ENCODE assay signal across 29 cellular contexts in the genomic region with DNA sequence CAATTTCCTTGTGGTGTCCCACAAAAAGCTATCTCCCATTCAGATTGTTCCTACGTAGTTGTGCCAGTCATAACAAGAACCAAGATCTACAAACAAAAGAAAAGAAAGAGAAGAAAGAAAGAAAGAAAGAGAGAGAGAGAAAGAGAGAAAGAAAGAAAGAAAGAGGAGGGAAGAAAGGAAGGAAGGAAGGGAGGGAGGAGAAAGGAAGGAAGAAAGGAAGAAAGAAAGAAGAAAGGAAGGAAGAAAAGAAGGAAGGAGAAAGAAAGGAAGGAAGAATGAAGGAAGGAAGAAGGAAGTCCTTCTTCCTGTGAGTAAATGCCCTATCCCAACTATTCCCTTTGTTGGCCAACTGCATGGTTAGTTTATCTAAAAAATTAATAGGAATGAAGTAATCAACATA.
DNase-seq lines count a peak whose midpoint lies in the region; ATAC-seq, FAIRE-seq and TF ChIP-seq lines count a peak whose summit lies in the region.
"Had no signal": no experiment of that assay in that cellular context is flagged by ENCODE, and none has a peak within 500 bp of the region (broad histone marks: within the 10 kb centered on the region; RNA-seq: fewer than 3 reads in every experiment).

No MANE protein-coding gene starts in this region.

- in situ Hi-C loops in K562 (cut with MboI): loop anchor here (5.0 to 25.0 kb wide), 3 partner anchors 192 to 822 kb away; no protein-coding TSS in a partner anchor
- in situ Hi-C loops in GM13976 (cut with MboI; ENCODE audit: low sequenced_read_pairs, unreplicated experiment): no loop called here

- H3K36me3 ChIP-seq in HEK293 (ENCODE audit: control insufficient read depth in 2 of 2, insufficient read depth in 1 of 2, low read length in 2 of 2): no peaks in the 10 kb centered on the region; a peak in 1 of 3 replicates
- H3K36me3 ChIP-seq in K562 (ENCODE audit: control insufficient read depth, insufficient read depth, low read length): no peaks in the 10 kb centered on the region
- H3K36me3 ChIP-seq in neural progenitor cell: no peaks in the 10 kb centered on the region
- H3K36me3 ChIP-seq: BE2C, BLaER1 had no signal

- H3K36me3 Mint-ChIP-seq in endothelial cell (ENCODE audit: low read depth, unreplicated experiment) (no peaks in the 10 kb centered on the region), neural progenitor cell (peaks cover 2% of the 10 kb centered on the region)
- H3K36me3 Mint-ChIP-seq: CD14-positive monocyte; CD4-positive, alpha-beta memory T cell had no signal

- no peaks in the 10 kb centered on the region for H3F3A ChIP-seq in neural progenitor cell (ENCODE audit: low read depth)

- H3K4me3 Mint-ChIP-seq in endothelial cell (ENCODE audit: unreplicated experiment) (no peak overlapping the region), neural progenitor cell (no peak overlapping the region)
- H3K4me3 Mint-ChIP-seq: CD14-positive monocyte; CD4-positive, alpha-beta memory T cell; CD4-positive, CD25-positive, alpha-beta regulatory T cell; CD8-positive, alpha-beta memory T cell had no signal

- CTCF ChIA-PET in HEK293 (lab: Yijun Ruan, JAX) (no interaction called here), K562 (lab: Yijun Ruan, JAX; ENCODE audit: low intra/inter-chr PET ratio) (no interaction called here)

- POLR2A ChIA-PET in HEK293 (lab: Yijun Ruan, JAX) (no interaction called here), K562 (lab: Yijun Ruan, JAX) (no interaction called here)

- intact Hi-C loops in K562 (cut with micrococcal nuclease): no loop called here
- intact Hi-C loops in left cardiac atrium (cut with DNase I): no loop called here

- ATAC-seq in K562: no peak
- ATAC-seq in left cardiac atrium: no peak
- ATAC-seq: GM12878 had no signal

- no peak for TF ChIP-seq EP300 in K562 (IDR thresholded peaks at IDR 0.05; ENCODE audit: low read length)

- no peaks in the 10 kb centered on the region for H3K9me1 ChIP-seq in K562 (ENCODE audit: control insufficient read depth, insufficient read depth, low read length)

- no peak for FAIRE-seq in K562 (lab: Jason Lieb, UNC)
- FAIRE-seq: A204.1, GM12878, GM12892, GM19239 had no signal

- WGBS in K562 (ENCODE audit: insufficient coverage, low coverage, missing lambda C conversion rate): no CpG with 5 or more reads among the region's 1 CpG

- H3K4me1 Mint-ChIP-seq in endothelial cell (ENCODE audit: unreplicated experiment): no peaks in the 10 kb centered on the region
- peaks cover 5% of the 10 kb centered on the region for H3K4me1 Mint-ChIP-seq in neural progenitor cell
- H3K4me1 Mint-ChIP-seq: CD14-positive monocyte; CD4-positive, CD25-positive, alpha-beta regulatory T cell; CD8-positive, alpha-beta memory T cell had no signal

- TF ChIP-seq RAD21 in K562 (CRISPR knock-in tag; conservative IDR thresholded peaks at IDR 0.05 in 1 of 2, IDR thresholded peaks at IDR 0.05 in 1 of 2): no peak

- H3K27ac ChIP-seq in HEK293 (ENCODE audit: extremely low read depth, low read depth, low read length): no peak overlapping the region
- H3K27ac ChIP-seq in K562 (ENCODE audit: extremely low read depth, low read depth, low read length): no peak overlapping the region
- H3K27ac ChIP-seq in neural progenitor cell: no peak overlapping the region
- H3K27ac ChIP-seq: BLaER1 had no signal

- H3K4me2 ChIP-seq in K562 (ENCODE audit: insufficient read depth, low read length) (no peak overlapping the region), neural progenitor cell (no peak overlapping the region)
- H3K4me2 ChIP-seq: BLaER1 had no signal

- no peaks in the 10 kb centered on the region for H3K27me3 ChIP-seq in K562 (ENCODE audit: control insufficient read depth in 2 of 2, insufficient read depth in 2 of 2, low read length in 2 of 2)
- H3K27me3 ChIP-seq in neural progenitor cell: no peaks in the 10 kb centered on the region
- H3K27me3 ChIP-seq: BE2C, BLaER1 had no signal

- H3K79me2 ChIP-seq in K562 (ENCODE audit: control insufficient read depth, insufficient read depth, low read length): no peaks in the 10 kb centered on the region
- H3K79me2 ChIP-seq in neural progenitor cell (ENCODE audit: low read depth): no peaks in the 10 kb centered on the region

- no peak for TF ChIP-seq POLR2A in K562 (conservative IDR thresholded peaks at IDR 0.05)

- H3K4me1 ChIP-seq in HEK293 (ENCODE audit: control insufficient read depth, insufficient read depth, low read length) (no peaks in the 10 kb centered on the region), K562 (replicated peaks in 1 of 2; ENCODE audit: control insufficient read depth in 2 of 2, insufficient read depth in 2 of 2, low read length in 2 of 2) (no peaks in the 10 kb centered on the region), neural progenitor cell (peaks cover 3% of the 10 kb centered on the region)
- H3K4me1 ChIP-seq: BE2C, BLaER1 had no signal

- H4K20me1 ChIP-seq in K562 (replicated peaks; ENCODE audit: control insufficient read depth, insufficient read depth, low read length) (no peaks in the 10 kb centered on the region), neural progenitor cell (ENCODE audit: low read depth) (no peaks in the 10 kb centered on the region)
- H4K20me1 ChIP-seq: BLaER1 had no signal

- H3K9ac ChIP-seq in K562 (ENCODE audit: insufficient read depth in 1 of 2, low read depth in 2 of 2, low read length in 2 of 2) (no peak overlapping the region), neural progenitor cell (no peak overlapping the region)
- H3K9ac ChIP-seq: BLaER1 had no signal

- H2AFZ ChIP-seq in K562 (ENCODE audit: low read depth, low read length) (no peak overlapping the region), neural progenitor cell (replicated peaks) (no peak overlapping the region)

- H3K9me3 Mint-ChIP-seq in endothelial cell (ENCODE audit: unreplicated experiment): no peaks in the 10 kb centered on the region
- peaks cover 3% of the 10 kb centered on the region for H3K9me3 Mint-ChIP-seq in neural progenitor cell

- H3K27ac Mint-ChIP-seq in endothelial cell (ENCODE audit: unreplicated experiment) (peak overlapping the region; percentile 25), neural progenitor cell (peak overlapping the region; percentile 5)
- H3K27ac Mint-ChIP-seq: CD14-positive monocyte; CD4-positive, alpha-beta memory T cell; CD4-positive, CD25-positive, alpha-beta regulatory T cell; CD8-positive, alpha-beta memory T cell had no signal

- H3K4me3 ChIP-seq in HEK293 (ENCODE audit: low read depth, low read length) (no peak overlapping the region), K562 (no peak overlapping the region), neural progenitor cell (no peak overlapping the region)
- H3K4me3 ChIP-seq: BLaER1, GM12878 had no signal

- TF ChIP-seq CTCF in HEK293 (tag by site-specific recombination; IDR thresholded peaks at IDR 0.05): no peak
- no peak for TF ChIP-seq CTCF in K562 (IDR thresholded peaks at IDR 0.05 in 2 of 3, conservative IDR thresholded peaks at IDR 0.05 in 1 of 3; ENCODE audit: insufficient read depth in 2 of 3, low read depth in 1 of 3, low read length in 3 of 3)
- TF ChIP-seq CTCF in endothelial cell (IDR thresholded peaks at IDR 0.05; ENCODE audit: unreplicated experiment): no peak
- TF ChIP-seq CTCF in neural progenitor cell (IDR thresholded peaks at IDR 0.05): no peak
- TF ChIP-seq CTCF in GM13976 (IDR thresholded peaks at IDR 0.05; ENCODE audit: borderline replicate concordance, control extremely low read depth, extremely low read depth, insufficient read depth, missing control alignments): no peak

- H3K9me3 ChIP-seq in HEK293 (ENCODE audit: control insufficient read depth, insufficient read depth, low read depth, low read length) (no peaks in the 10 kb centered on the region), K562 (replicated peaks; ENCODE audit: control insufficient read depth, insufficient read depth, low read depth, low read length) (no peaks in the 10 kb centered on the region), neural progenitor cell (ENCODE audit: low read depth) (no peaks in the 10 kb centered on the region)
- H3K9me3 ChIP-seq: BE2C had no signal

- BruUV-seq in K562 (replicated peaks; lab: Mats Ljungman, UMichigan): no TSS peak

- no peak for DNase-seq in K562 (ENCODE audit: extremely low read depth in 1 of 4, low spot score in 3 of 4)
- DNase-seq in endothelial cell (ENCODE audit: low spot score): no peak
- no peak for DNase-seq in neural progenitor cell (ENCODE audit: low spot score)
- no peak for DNase-seq in RKO (ENCODE audit: low spot score)
- DNase-seq in left cardiac atrium: no peak
- DNase-seq in GM13976 (ENCODE audit: low spot score): no peak
- DNase-seq in H4 (ENCODE audit: low spot score): no peak
- DNase-seq: 8988T; ACHN; BE2C; C1 segment of cervical spinal cord; CD4-positive, alpha-beta memory T cell; CD4-positive, CD25-positive, alpha-beta regulatory T cell; CD8-positive, alpha-beta memory T cell; COR-L47; DMS 273 treated with DMSO at 0.1 percent for 48 hours; DMS153; DMS53; DMS79; DND-41; EL; GDM1 had no signal

- H3K27me3 Mint-ChIP-seq in endothelial cell (ENCODE audit: unreplicated experiment): no peaks in the 10 kb centered on the region
- H3K27me3 Mint-ChIP-seq in neural progenitor cell (ENCODE audit: insufficient read depth, low read depth): no peaks in the 10 kb centered on the region
- H3K27me3 Mint-ChIP-seq: CD4-positive, alpha-beta memory T cell; CD4-positive, CD25-positive, alpha-beta regulatory T cell; CD8-positive, alpha-beta memory T cell had no signal

TF ChIP-seq in HEK293, 187 proteins besides CTCF, POLR2A, EP300 and RAD21 (continues in another document):
- TF ChIP-seq ZNF366 (tag by site-specific recombination; conservative IDR thresholded peaks at IDR 0.05): peak; percentile 82
- no peak for TF ChIP-seq ZNF146 (tag by site-specific recombination; IDR thresholded peaks at IDR 0.05)
- TF ChIP-seq ZNF791 (tag by site-specific recombination; IDR thresholded peaks at IDR 0.05): no peak
- no peak for TF ChIP-seq ZEB2 (tag by site-specific recombination; IDR thresholded peaks at IDR 0.05)
- no peak for TF ChIP-seq ZNF785 (tag by site-specific recombination; IDR thresholded peaks at IDR 0.05)
- no peak for TF ChIP-seq ZNF155 (tag by site-specific recombination; IDR thresholded peaks at IDR 0.05)

TF ChIP-seq in K562, 482 proteins besides CTCF, POLR2A, EP300 and RAD21:
- no peak for TF ChIP-seq MEIS2 (IDR thresholded peaks at IDR 0.05; ENCODE audit: partially characterized antibody)
- TF ChIP-seq, protein P1, sequence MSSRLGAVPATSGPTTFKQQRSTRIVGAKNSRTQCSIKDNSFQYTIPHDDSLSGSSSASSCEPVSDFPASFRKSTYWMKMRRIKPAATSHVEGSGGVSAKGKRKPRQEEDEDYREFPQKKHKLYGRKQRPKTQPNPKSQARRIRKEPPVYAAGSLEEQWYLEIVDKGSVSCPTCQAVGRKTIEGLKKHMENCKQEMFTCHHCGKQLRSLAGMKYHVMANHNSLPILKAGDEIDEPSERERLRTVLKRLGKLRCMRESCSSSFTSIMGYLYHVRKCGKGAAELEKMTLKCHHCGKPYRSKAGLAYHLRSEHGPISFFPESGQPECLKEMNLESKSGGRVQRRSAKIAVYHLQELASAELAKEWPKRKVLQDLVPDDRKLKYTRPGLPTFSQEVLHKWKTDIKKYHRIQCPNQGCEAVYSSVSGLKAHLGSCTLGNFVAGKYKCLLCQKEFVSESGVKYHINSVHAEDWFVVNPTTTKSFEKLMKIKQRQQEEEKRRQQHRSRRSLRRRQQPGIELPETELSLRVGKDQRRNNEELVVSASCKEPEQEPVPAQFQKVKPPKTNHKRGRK (tag; IDR thresholded peaks at IDR 0.05): 0 out of 2 replicates have a peak, but pooled peaks have one; percentile 26
